22 cellular contexts compared by ENCODE assay signal in the genomic region with DNA sequence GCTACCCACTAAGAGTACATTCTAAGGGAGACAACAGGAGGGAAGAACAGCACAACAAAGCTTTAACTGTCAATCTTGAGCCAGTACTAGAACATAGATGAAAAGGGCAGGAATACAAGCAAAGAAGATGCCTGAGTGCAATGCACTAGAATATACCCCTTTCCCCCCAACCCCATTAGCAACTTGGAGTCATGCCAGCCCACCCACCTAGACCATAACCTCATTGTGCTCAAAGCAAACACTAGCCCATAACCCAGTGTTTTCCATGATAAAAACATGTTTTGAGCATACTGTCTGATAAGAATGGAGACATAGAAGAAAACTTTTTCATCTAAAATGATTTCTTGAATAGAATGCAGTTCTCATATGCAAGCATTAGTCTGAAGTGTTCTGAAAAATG.
"Had no signal": no experiment of that assay in that cellular context is flagged by ENCODE, and none has a peak within 500 bp of the region (broad histone marks: within the 10 kb centered on the region; RNA-seq: fewer than 3 reads in every experiment).

No MANE protein-coding gene starts in this region.

- H3K4me3 ChIP-seq: colonic mucosa, lung, ovary, psoas muscle, sigmoid colon, stomach, tibial artery had no signal

- H3K4me3 Mint-ChIP-seq: dendritic cell treated with granulocyte-macrophage colony-stimulating factor and Interleukin-4, amounts not matched to agents 40 ng/mL and 50 ng/mL, for 4 days; memory B cell; natural killer cell; stimulated activated effector memory CD8-positive, alpha-beta T cell treated with anti-CD3 and anti-CD28 coated beads, Interleukin-12 subunit alpha, Interleukin-12 subunit beta, amount 100 ng/mL, for 72 hours; type B pancreatic cell had no signal

- H3K27ac Mint-ChIP-seq: dendritic cell treated with granulocyte-macrophage colony-stimulating factor and Interleukin-4, amounts not matched to agents 40 ng/mL and 50 ng/mL, for 4 days; memory B cell; natural killer cell; stimulated activated effector memory CD8-positive, alpha-beta T cell treated with anti-CD3 and anti-CD28 coated beads, Interleukin-12 subunit alpha, Interleukin-12 subunit beta, amount 100 ng/mL, for 72 hours; type B pancreatic cell had no signal

- ATAC-seq: left ventricle myocardium superior; natural killer cell; psoas muscle; right cardiac atrium; stimulated activated effector memory CD8-positive, alpha-beta T cell treated with anti-CD3 and anti-CD28 coated beads, Interleukin-12 subunit alpha, Interleukin-12 subunit beta, amount 100 ng/mL, for 72 hours had no signal

- DNase-seq: colonic mucosa; effector memory CD4-positive, alpha-beta T cell; erythroblast; hypothalamus; left ventricle myocardium superior; natural killer cell; occipital lobe; ovary; posterior cingulate gyrus; psoas muscle; right cardiac atrium; sigmoid colon; stimulated activated CD4-positive, alpha-beta T cell treated with anti-CD3 and anti-CD28 coated beads, Interleukin-2, amount 100 ng/mL, for 24 hours; stimulated activated CD4-positive, alpha-beta T cell treated with anti-CD3 and anti-CD28 coated beads, Interleukin-4, amount 100 ng/mL, for 24 hours; stimulated activated naive CD4-positive, alpha-beta T cell treated with Interleukin-2 at 50 U/mL for 16 hours; stomach; tibial artery had no signal

- H3K27me3 ChIP-seq: colonic mucosa, ovary, sigmoid colon, stomach, tibial artery had no signal

- H3K9me3 Mint-ChIP-seq: dendritic cell treated with granulocyte-macrophage colony-stimulating factor and Interleukin-4, amounts not matched to agents 40 ng/mL and 50 ng/mL, for 4 days; memory B cell; natural killer cell; stimulated activated effector memory CD8-positive, alpha-beta T cell treated with anti-CD3 and anti-CD28 coated beads, Interleukin-12 subunit alpha, Interleukin-12 subunit beta, amount 100 ng/mL, for 72 hours; type B pancreatic cell had no signal

- H3K4me1 ChIP-seq: colonic mucosa, psoas muscle, sigmoid colon, stomach, tibial artery had no signal

- H3K27ac ChIP-seq: colonic mucosa, ovary, psoas muscle, sigmoid colon, stomach, tibial artery had no signal

- H3K36me3 ChIP-seq: colonic mucosa, ovary had no signal

- H3K27me3 Mint-ChIP-seq: dendritic cell treated with granulocyte-macrophage colony-stimulating factor and Interleukin-4, amounts not matched to agents 40 ng/mL and 50 ng/mL, for 4 days; memory B cell; type B pancreatic cell had no signal

- H3K9me3 ChIP-seq: colonic mucosa, ovary, psoas muscle, sigmoid colon, stomach, tibial artery had no signal
